ENCODE assay signal across 12 cellular contexts in genomic region chr17:66493283-66494019, GRCh38.
DNase-seq lines count a peak whose midpoint lies in the region; FAIRE-seq and TF ChIP-seq lines count a peak whose summit lies in the region.
"Had no signal": no experiment of that assay in that cellular context is flagged by ENCODE, and none has a peak within 500 bp of the region (broad histone marks: within the 10 kb centered on the region; RNA-seq: fewer than 3 reads in every experiment).

No MANE protein-coding gene starts in this region.

- TF ChIP-seq CTCF in mesothelial cell of epicardium (IDR thresholded peaks at IDR 0.05; ENCODE audit: unreplicated experiment) (no peak), hepatocyte (IDR thresholded peaks at IDR 0.05; ENCODE audit: poor library complexity) (no peak)

- no peaks in the 10 kb centered on the region for H3K27me3 ChIP-seq in hepatocyte

- peaks cover 3% of the 10 kb centered on the region for H3K79me2 ChIP-seq in hepatocyte

- H3K4me3 Mint-ChIP-seq in activated T-helper 1 cell treated with anti-CD3 and anti-CD28 coated beads, Interleukin-12 subunit alpha, Interleukin-12 subunit beta, Interleukin-2, Interleukin-4 antibody, amounts not matched to agents 30 ng/mL and 10 ng/mL and 1 ng/mL, durations not matched to agents 14 hours and 24 hours and 36 hours, result no peak overlapping the region
- H3K4me3 Mint-ChIP-seq in mesothelial cell of epicardium, result no peak overlapping the region

- FAIRE-seq in HTR-8/SVneo (lab: Jason Lieb, UNC), result peak; percentile 57
- FAIRE-seq: colon, small intestine had no signal

- H3K9me2 ChIP-seq in hepatocyte (replicated peaks; ENCODE audit: insufficient read depth), result no peaks in the 10 kb centered on the region

- H3K27ac Mint-ChIP-seq in activated T-helper 1 cell treated with anti-CD3 and anti-CD28 coated beads, Interleukin-12 subunit alpha, Interleukin-12 subunit beta, Interleukin-2, Interleukin-4 antibody, amounts not matched to agents 30 ng/mL and 10 ng/mL and 1 ng/mL, durations not matched to agents 14 hours and 24 hours and 36 hours, result peak overlapping the region; percentile 71
- no peak overlapping the region for H3K27ac Mint-ChIP-seq in mesothelial cell of epicardium

- H3K36me3 Mint-ChIP-seq in activated T-helper 1 cell treated with anti-CD3 and anti-CD28 coated beads, Interleukin-12 subunit alpha, Interleukin-12 subunit beta, Interleukin-2, Interleukin-4 antibody, amounts not matched to agents 30 ng/mL and 10 ng/mL and 1 ng/mL, durations not matched to agents 14 hours and 24 hours and 36 hours (ENCODE audit: low read depth), result peaks cover 26% of the 10 kb centered on the region
- H3K36me3 Mint-ChIP-seq in mesothelial cell of epicardium, result no peaks in the 10 kb centered on the region

- DNase-seq in CD1c-positive myeloid dendritic cell (ENCODE audit: extremely low spot score) (peak; percentile 35), HTR-8/SVneo (ENCODE audit: insufficient read length, low spot score) (no peak), iris pigment epithelial cell (ENCODE audit: low read depth) (peak; percentile 82), mesothelial cell of epicardium (ENCODE audit: low spot score in 2 of 2, unreplicated experiment in 2 of 2) (no peak), occipital lobe (lab: John Stamatoyannopoulos, UW) (no peak), hepatocyte (ENCODE audit: low spot score) (no peak), germinal center (ENCODE audit: low spot score) (no peak)
- DNase-seq in activated T-helper 1 cell treated with anti-CD3 and anti-CD28 coated beads, Interleukin-12 subunit alpha, Interleukin-12 subunit beta, Interleukin-2, Interleukin-4 antibody, amounts not matched to agents 30 ng/mL and 10 ng/mL and 1 ng/mL, durations not matched to agents 14 hours and 24 hours and 36 hours (ENCODE audit: low spot score), result no peak
- DNase-seq: left cardiac atrium, small intestine had no signal

- H3K9me3 Mint-ChIP-seq in activated T-helper 1 cell treated with anti-CD3 and anti-CD28 coated beads, Interleukin-12 subunit alpha, Interleukin-12 subunit beta, Interleukin-2, Interleukin-4 antibody, amounts not matched to agents 30 ng/mL and 10 ng/mL and 1 ng/mL, durations not matched to agents 14 hours and 24 hours and 36 hours, result no peaks in the 10 kb centered on the region
- H3K9me3 Mint-ChIP-seq in mesothelial cell of epicardium, result no peaks in the 10 kb centered on the region

- H3K4me3 ChIP-seq in hepatocyte, result no peak overlapping the region
- H3K4me3 ChIP-seq: thoracic aorta had no signal

- no peaks in the 10 kb centered on the region for H4K20me1 ChIP-seq in hepatocyte (ENCODE audit: insufficient read depth, poor library complexity, severe bottlenecking)

- intact Hi-C loops in activated T-helper 1 cell treated with anti-CD3 and anti-CD28 coated beads, Interleukin-12 subunit alpha, Interleukin-12 subunit beta, Interleukin-2, Interleukin-4 antibody, amounts not matched to agents 30 ng/mL and 10 ng/mL and 1 ng/mL, durations not matched to agents 14 hours and 24 hours and 36 hours (cut with micrococcal nuclease), result loop anchor here (1.0 to 10.0 kb wide), 2 partner anchors 16 to 51 kb away; no protein-coding TSS in a partner anchor

- 67% methylated on average over 4 of the region's 4 CpGs for WGBS in hepatocyte (ENCODE audit: low lambda C conversion rate, missing lambda C conversion rate)

- H3K4me1 Mint-ChIP-seq in activated T-helper 1 cell treated with anti-CD3 and anti-CD28 coated beads, Interleukin-12 subunit alpha, Interleukin-12 subunit beta, Interleukin-2, Interleukin-4 antibody, amounts not matched to agents 30 ng/mL and 10 ng/mL and 1 ng/mL, durations not matched to agents 14 hours and 24 hours and 36 hours (ENCODE audit: low read depth), result peaks cover 52% of the 10 kb centered on the region
- H3K4me1 Mint-ChIP-seq in mesothelial cell of epicardium, result peaks cover 5% of the 10 kb centered on the region

- no peak overlapping the region for H3K27ac ChIP-seq in hepatocyte
- H3K27ac ChIP-seq: thoracic aorta had no signal

- no peaks in the 10 kb centered on the region for H3K36me3 ChIP-seq in hepatocyte (replicated peaks; ENCODE audit: insufficient read depth, low read depth)
- H3K36me3 ChIP-seq: thoracic aorta had no signal

- no peaks in the 10 kb centered on the region for H3K4me1 ChIP-seq in hepatocyte (ENCODE audit: insufficient read depth)

- no peak overlapping the region for H2AFZ ChIP-seq in hepatocyte

- no peaks in the 10 kb centered on the region for H3K9me3 ChIP-seq in hepatocyte (ENCODE audit: low read depth)
- H3K9me3 ChIP-seq: thoracic aorta had no signal

- H3K4me2 ChIP-seq in hepatocyte, result no peak overlapping the region

- H3K27me3 Mint-ChIP-seq in activated T-helper 1 cell treated with anti-CD3 and anti-CD28 coated beads, Interleukin-12 subunit alpha, Interleukin-12 subunit beta, Interleukin-2, Interleukin-4 antibody, amounts not matched to agents 30 ng/mL and 10 ng/mL and 1 ng/mL, durations not matched to agents 14 hours and 24 hours and 36 hours (ENCODE audit: insufficient read depth), result no peaks in the 10 kb centered on the region
- H3K27me3 Mint-ChIP-seq in mesothelial cell of epicardium (ENCODE audit: low read depth), result peaks cover 2% of the 10 kb centered on the region

Comparison
In these comparisons a context has a peak if more than half of its experiments do, and no peak if none do; other contexts are left out.
1. DNase-seq: peak in CD1c-positive myeloid dendritic cell (single experiment) and iris pigment epithelial cell (single experiment); none in HTR-8/SVneo (single experiment), activated T-helper 1 cell treated with anti-CD3 and anti-CD28 coated beads, Interleukin-12 subunit alpha, Interleukin-12 subunit beta, Interleukin-2, Interleukin-4 antibody, amounts not matched to agents 30 ng/mL and 10 ng/mL and 1 ng/mL, durations not matched to agents 14 hours and 24 hours and 36 hours (single experiment), mesothelial cell of epicardium (0 of 2), occipital lobe (single experiment), hepatocyte (single experiment) and germinal center (single experiment).